In genomic region chr15:73628976-73629854, GRCh38 we compare ENCODE assay signal across 1 cellular context.
A peak's percentile ranks its signal among the peaks of the same experiment; 100 is the strongest.
TF ChIP-seq lines count a peak whose summit lies in the region.

No MANE protein-coding gene starts in this region.

TF ChIP-seq in K562, 482 proteins besides CTCF, POLR2A, EP300 and RAD21:
- TF ChIP-seq USF2 (CRISPR knock-in tag; IDR thresholded peaks at IDR 0.05) = no peak
- TF ChIP-seq ZNF121 (CRISPR knock-in tag; conservative IDR thresholded peaks at IDR 0.05) = no peak
- no peak for TF ChIP-seq ELK3 (CRISPR knock-in tag; IDR thresholded peaks at IDR 0.05)
- TF ChIP-seq SMAD4 (CRISPR knock-in tag; conservative IDR thresholded peaks at IDR 0.05) = no peak
- TF ChIP-seq BCLAF1 (IDR thresholded peaks at IDR 0.05; ENCODE audit: borderline replicate concordance in 1 of 2, control insufficient read depth in 1 of 2, low read depth in 2 of 2, low read length in 1 of 2) = no peak
- no peak for TF ChIP-seq CEBPZ (IDR thresholded peaks at IDR 0.05; ENCODE audit: borderline replicate concordance, low read depth, low read length)
- no peak for TF ChIP-seq POLR3G (IDR thresholded peaks at IDR 0.05; ENCODE audit: extremely low read depth, insufficient read length, insufficient replicate concordance)
- no peak for TF ChIP-seq CEBPG (CRISPR knock-in tag; IDR thresholded peaks at IDR 0.05)
- TF ChIP-seq CEBPG (tag; conservative IDR thresholded peaks at IDR 0.05 in 1 of 2, IDR thresholded peaks at IDR 0.05 in 1 of 2) = 0 out of 4 replicates have a peak, but pooled peaks of 1 of the 2 experiments have one; percentile 17
- no peak for TF ChIP-seq PHF20 (IDR thresholded peaks at IDR 0.05; ENCODE audit: partially characterized antibody)
- no peak for TF ChIP-seq ILF3 (IDR thresholded peaks at IDR 0.05; ENCODE audit: borderline replicate concordance)
- TF ChIP-seq SP2 (IDR thresholded peaks at IDR 0.05; ENCODE audit: extremely low read depth, low read depth, low read length, poor library complexity, severe bottlenecking) = no peak
- no peak for TF ChIP-seq SETDB1 (IDR thresholded peaks at IDR 0.05; ENCODE audit: low read length)
- TF ChIP-seq THAP7 (CRISPR knock-in tag; IDR thresholded peaks at IDR 0.05) = no peak
- no peak for TF ChIP-seq NFIC (IDR thresholded peaks at IDR 0.05)
- peak; percentile 20 for TF ChIP-seq MEIS2 (IDR thresholded peaks at IDR 0.05; ENCODE audit: partially characterized antibody)
- no peak for TF ChIP-seq CXXC5 (CRISPR knock-in tag; IDR thresholded peaks at IDR 0.05)
- TF ChIP-seq ZBTB26 (CRISPR knock-in tag; IDR thresholded peaks at IDR 0.05) = no peak
- TF ChIP-seq TEAD1 (CRISPR knock-in tag; IDR thresholded peaks at IDR 0.05) = no peak
TF ChIP-seq in K562: peak in this region for 2.
